ENCODE assay signal across 18 cellular contexts in the genomic region with DNA sequence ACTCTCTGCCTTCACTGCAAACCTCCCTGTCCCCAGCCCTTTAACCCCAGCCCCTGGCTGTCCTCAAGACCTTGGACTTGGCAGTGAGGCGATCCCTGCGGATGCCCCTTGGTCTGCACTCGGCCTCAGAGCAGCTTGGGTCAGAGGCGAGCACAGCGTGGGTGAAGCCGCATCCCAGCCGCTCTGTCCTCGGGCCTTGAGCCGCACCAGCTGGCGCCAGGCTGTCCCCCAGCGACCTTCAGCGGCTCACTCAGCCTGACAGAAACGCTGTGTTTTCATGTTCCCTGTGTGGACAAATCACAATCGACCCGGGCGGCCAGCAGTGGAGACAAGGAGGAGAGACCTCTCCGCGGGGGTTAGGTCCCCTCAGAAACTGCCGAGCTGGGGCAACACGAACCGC. TPM values are rescaled to one million over a fixed set of nuclear protein-coding genes. Genes with fewer than 3 reads are reported as not detected.
A peak's percentile ranks its signal among the peaks of the same experiment; 100 is the strongest.
DNase-seq lines count a peak whose midpoint lies in the region; ATAC-seq, FAIRE-seq and TF ChIP-seq lines count a peak whose summit lies in the region.
"Had no signal": no experiment of that assay in that cellular context is flagged by ENCODE, and none has a peak within 500 bp of the region (broad histone marks: within the 10 kb centered on the region; RNA-seq: fewer than 3 reads in every experiment).

No MANE protein-coding gene starts in this region.

- ATAC-seq in Right ventricle myocardium inferior (peak; percentile 82), pancreas (peak in 3 of 4 donors; percentile 5 to 36 (median 27)), HG03108 (IDR thresholded peaks at IDR 0.05; ENCODE audit: unreplicated experiment) (no peak), HG02852 (IDR thresholded peaks at IDR 0.05; ENCODE audit: unreplicated experiment) (no peak)
- ATAC-seq: A549; activated CD8-positive, alpha-beta T cell treated with anti-CD3 and anti-CD28 coated beads, Interleukin-2, amount 10 ng/mL, durations not matched to agents 7 days and 5 days; activated T-cell treated with anti-CD3 and anti-CD28 coated beads, Interleukin-2, amount 50 U/mL, for 4 hours had no signal

- FAIRE-seq in pancreas (lab: Jason Lieb, UNC), result no peak
- FAIRE-seq: A549, astrocyte, HTR-8/SVneo, islet of Langerhans had no signal

- DNase-seq in Right ventricle myocardium inferior (ENCODE audit: missing footprints) (no peak), cardiac septum (ENCODE audit: low spot score) (no peak), left ventricle myocardium inferior (peak; percentile 47), pancreas (peak in 1 of 6 donors; percentile 72)
- DNase-seq in NK-92 treated with Interleukin-12 subunit alpha and Interleukin-12 subunit beta, amount 100 ng/mL, for 24 hours (lab: John Stamatoyannopoulos, UW), result no peak
- DNase-seq in stimulated activated CD4-positive, alpha-beta T cell treated with anti-CD3 and anti-CD28 coated beads, Interleukin-2, amount 100 ng/mL, for 48 hours, result no peak
- DNase-seq: activated CD8-positive, alpha-beta T cell treated with anti-CD3 and anti-CD28 coated beads, Interleukin-2, amount 10 ng/mL, durations not matched to agents 7 days and 5 days; activated naive CD4-positive, alpha-beta T cell treated with anti-CD3 and anti-CD28 coated beads, Interleukin-2, amount 50 U/mL, for 16 hours; activated T-cell treated with anti-CD3 and anti-CD28 coated beads, Interleukin-2, amount 50 U/mL, for 4 hours; hippocampal formation; NCI-H526; PC-9 had no signal

- H3K36me3 ChIP-seq in left ventricle myocardium inferior (no peaks in the 10 kb centered on the region), pancreas (no peaks in the 10 kb centered on the region)

- intact Hi-C loops in Right ventricle myocardium inferior (cut with DNase I), result no loop called here
- intact Hi-C loops in cardiac septum (cut with DNase I), result no loop called here
- intact Hi-C loops in left ventricle myocardium inferior (cut with micrococcal nuclease), result no loop called here
- intact Hi-C loops in pancreas (cut with DNase I), result loop anchor here in 1 of 3 donors (10.0 kb wide), 1 partner anchor 114 kb away; no protein-coding TSS in a partner anchor

- 37 to 54% methylated on average over 21 of the region's 21 CpGs for WGBS in pancreas, 2 donors

- peaks cover 19% of the 10 kb centered on the region for H3K27me3 ChIP-seq in left ventricle myocardium inferior (ENCODE audit: low read depth)
- H3K27me3 ChIP-seq in pancreas, result no peaks in the 10 kb centered on the region

- H3K9me3 ChIP-seq in left ventricle myocardium inferior (replicated peaks) (peaks cover 5% of the 10 kb centered on the region), pancreas (no peaks in the 10 kb centered on the region)
- H3K9me3 ChIP-seq: A549 had no signal

- H3K27ac ChIP-seq in left ventricle myocardium inferior (replicated peaks) (no peak overlapping the region), pancreas (no peak overlapping the region)
- H3K27ac ChIP-seq: A549, PC-9 had no signal

- H3K4me1 ChIP-seq in left ventricle myocardium inferior (peaks cover 13% of the 10 kb centered on the region), pancreas (peaks cover 0 to 10% (median 8%) of the 10 kb centered on the region in 3 donors)
- H3K4me1 ChIP-seq: A549 had no signal

- H3K4me3 ChIP-seq in left ventricle myocardium inferior (no peak overlapping the region), pancreas (no peak overlapping the region)
- H3K4me3 ChIP-seq: A549, PC-9 had no signal

- TF ChIP-seq CTCF in left ventricle myocardium inferior (IDR thresholded peaks at IDR 0.05; ENCODE audit: borderline replicate concordance) (no peak), pancreas (IDR thresholded peaks at IDR 0.05) (no peak)

RNA-seq across cellular contexts. Expression of a gene that starts 52.0 kb away (rescaled TPM):
- total RNA-seq in Right ventricle myocardium inferior (26.7 TPM), cardiac septum (30.9 TPM), left ventricle myocardium inferior (46.6 TPM), pancreas (1 to 10 TPM; 4.0 to 8.8 (median 5.9) TPM)
- polyA plus RNA-seq in pancreas, result 1 to 10 TPM; 5.6 to 7.7 TPM

Comparison
In these comparisons a context has a peak if more than half of its experiments do, and no peak if none do; other contexts are left out.
1. ATAC-seq: peak in Right ventricle myocardium inferior (single experiment) and pancreas (3 of 4); none in HG03108 (single experiment) and HG02852 (single experiment).